1 cellular context compared by ENCODE assay signal in genomic region chr20:402496-402885, GRCh38.
TF ChIP-seq lines count a peak whose summit lies in the region.

No MANE protein-coding gene starts in this region.

TF ChIP-seq in HepG2, 621 proteins besides CTCF, POLR2A, EP300 and RAD21 (continued from another document and continues in another):
- TF ChIP-seq ZNF7 (CRISPR knock-in tag; IDR thresholded peaks at IDR 0.05) (no peak), ZNF784 (CRISPR knock-in tag; IDR thresholded peaks at IDR 0.05; ENCODE audit: borderline replicate concordance) (no peak), MYC (CRISPR knock-in tag; IDR thresholded peaks at IDR 0.05; ENCODE audit: borderline replicate concordance) (0 out of 2 replicates have a peak, but pooled peaks have one; percentile 26), SP4 (CRISPR knock-in tag; IDR thresholded peaks at IDR 0.05) (no peak), TCF7L2 (IDR thresholded peaks at IDR 0.05; ENCODE audit: low read depth, low read length) (no peak), REST (IDR thresholded peaks at IDR 0.05; ENCODE audit: borderline replicate concordance in 1 of 2, low read depth in 1 of 2, low read length in 2 of 2) (no peak), NRL (CRISPR knock-in tag; IDR thresholded peaks at IDR 0.05; ENCODE audit: borderline replicate concordance) (peak; percentile 75; the same call in 1 of the 2 replicates), ATF7 (IDR thresholded peaks at IDR 0.05) (no peak), ATF7 (CRISPR knock-in tag; IDR thresholded peaks at IDR 0.05) (no peak), ZNF350 (CRISPR knock-in tag; IDR thresholded peaks at IDR 0.05; ENCODE audit: borderline replicate concordance, low read depth) (peak; percentile 45; the same call in 1 of the 2 replicates), ZNF362 (CRISPR knock-in tag; IDR thresholded peaks at IDR 0.05; ENCODE audit: borderline replicate concordance) (peak; percentile 64; the same call in 1 of the 2 replicates), ZNF713 (CRISPR knock-in tag; IDR thresholded peaks at IDR 0.05) (no peak), RXRA (CRISPR knock-in tag; IDR thresholded peaks at IDR 0.05) (no peak), RBFOX2 (IDR thresholded peaks at IDR 0.05; ENCODE audit: low read depth, low read length) (peak; percentile 55), POLR2AphosphoS2 (IDR thresholded peaks at IDR 0.05; ENCODE audit: low read depth, low read length) (no peak), ZSCAN31 (CRISPR knock-in tag; IDR thresholded peaks at IDR 0.05; ENCODE audit: low read depth) (no peak; the same call in 1 of the 2 replicates), ZUFSP (CRISPR knock-in tag; IDR thresholded peaks at IDR 0.05; ENCODE audit: borderline replicate concordance) (no peak), ZNF33A (CRISPR knock-in tag; IDR thresholded peaks at IDR 0.05; ENCODE audit: borderline replicate concordance) (no peak), STAT5B (CRISPR knock-in tag; IDR thresholded peaks at IDR 0.05) (0 out of 2 replicates have a peak, but pooled peaks have one; percentile 16), ZBTB26 (CRISPR knock-in tag; IDR thresholded peaks at IDR 0.05; ENCODE audit: borderline replicate concordance) (peak; percentile 7; the same call in 1 of the 2 replicates), HBP1 (CRISPR knock-in tag; IDR thresholded peaks at IDR 0.05; ENCODE audit: low read depth) (no peak), SP5 (CRISPR knock-in tag; IDR thresholded peaks at IDR 0.05; ENCODE audit: borderline replicate concordance, low read depth) (no peak), TEF (CRISPR knock-in tag; IDR thresholded peaks at IDR 0.05) (no peak), ZNF720 (CRISPR knock-in tag; IDR thresholded peaks at IDR 0.05) (no peak), DZIP1 (CRISPR knock-in tag; IDR thresholded peaks at IDR 0.05) (peak; percentile 65; the same call in 1 of the 2 replicates), ZNF230 (CRISPR knock-in tag; IDR thresholded peaks at IDR 0.05) (no peak), TAF15 (IDR thresholded peaks at IDR 0.05; ENCODE audit: low read depth, low read length, poor library complexity, severe bottlenecking) (no peak), FOXM1 (CRISPR knock-in tag; IDR thresholded peaks at IDR 0.05) (no peak), ZNF687 (CRISPR knock-in tag; IDR thresholded peaks at IDR 0.05) (peak; percentile 54; the same call in 1 of the 2 replicates), ZNF710 (CRISPR knock-in tag; IDR thresholded peaks at IDR 0.05; ENCODE audit: borderline replicate concordance) (no peak), FOXJ3 (CRISPR knock-in tag; IDR thresholded peaks at IDR 0.05; ENCODE audit: borderline replicate concordance) (peak; percentile 63; the same call in 1 of the 2 replicates), ZNF160 (CRISPR knock-in tag; IDR thresholded peaks at IDR 0.05) (no peak), ZMYM3 (CRISPR knock-in tag; IDR thresholded peaks at IDR 0.05) (peak; percentile 92)
